2 cellular contexts compared by ENCODE assay signal in the genomic region with DNA sequence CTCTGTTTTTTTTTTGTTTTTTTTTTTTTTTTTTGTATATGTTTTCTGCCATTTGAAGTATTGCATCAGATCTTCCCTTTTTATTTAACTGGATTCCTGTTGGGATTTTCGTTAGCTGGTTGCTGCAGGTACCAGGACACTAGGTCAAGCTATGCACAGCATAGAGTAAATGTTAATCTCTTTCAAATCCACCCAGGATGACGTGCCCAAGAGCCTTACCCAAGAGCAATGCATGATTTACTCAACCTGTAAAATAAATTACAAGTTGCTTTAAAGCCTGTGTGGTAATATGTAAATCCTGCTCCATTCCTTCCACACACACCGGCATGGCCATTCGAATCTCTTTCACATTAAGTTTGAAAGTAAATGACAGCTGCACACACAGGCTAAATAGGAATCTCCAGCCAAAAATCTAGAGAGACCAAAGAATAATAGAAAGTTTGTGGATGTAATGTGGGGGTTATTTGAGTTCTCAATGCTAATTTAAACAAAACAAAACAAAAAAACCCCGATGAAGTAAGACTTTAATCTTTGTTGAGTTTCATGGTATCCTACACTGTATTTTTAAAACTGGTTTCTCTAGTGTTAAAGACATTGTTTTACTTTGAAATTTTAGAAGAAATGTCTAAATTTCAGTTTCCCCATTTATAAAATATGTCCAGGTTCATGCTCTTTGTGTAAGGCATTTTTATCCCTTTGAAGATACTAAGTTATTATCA.
A peak's percentile ranks its signal among the peaks of the same experiment; 100 is the strongest.
TF ChIP-seq lines count a peak whose summit lies in the region.

No MANE protein-coding gene starts in this region.

TF ChIP-seq in IMR-90, 13 proteins besides CTCF, POLR2A, EP300 and RAD21:
- no peak for TF ChIP-seq CHD1 (IDR thresholded peaks at IDR 0.05; ENCODE audit: low read depth, low read length)
- TF ChIP-seq BHLHE40 (IDR thresholded peaks at IDR 0.05; ENCODE audit: low read depth, low read length) = no peak
- TF ChIP-seq, protein P1, sequence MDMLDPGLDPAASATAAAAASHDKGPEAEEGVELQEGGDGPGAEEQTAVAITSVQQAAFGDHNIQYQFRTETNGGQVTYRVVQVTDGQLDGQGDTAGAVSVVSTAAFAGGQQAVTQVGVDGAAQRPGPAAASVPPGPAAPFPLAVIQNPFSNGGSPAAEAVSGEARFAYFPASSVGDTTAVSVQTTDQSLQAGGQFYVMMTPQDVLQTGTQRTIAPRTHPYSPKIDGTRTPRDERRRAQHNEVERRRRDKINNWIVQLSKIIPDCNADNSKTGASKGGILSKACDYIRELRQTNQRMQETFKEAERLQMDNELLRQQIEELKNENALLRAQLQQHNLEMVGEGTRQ (IDR thresholded peaks at IDR 0.05; ENCODE audit: low read depth, low read length) = no peak
- TF ChIP-seq CEBPB (IDR thresholded peaks at IDR 0.05; ENCODE audit: low read depth, low read length) = 0 out of 2 replicates have a peak, but pooled peaks have one; percentile 1
- TF ChIP-seq, protein P2, sequence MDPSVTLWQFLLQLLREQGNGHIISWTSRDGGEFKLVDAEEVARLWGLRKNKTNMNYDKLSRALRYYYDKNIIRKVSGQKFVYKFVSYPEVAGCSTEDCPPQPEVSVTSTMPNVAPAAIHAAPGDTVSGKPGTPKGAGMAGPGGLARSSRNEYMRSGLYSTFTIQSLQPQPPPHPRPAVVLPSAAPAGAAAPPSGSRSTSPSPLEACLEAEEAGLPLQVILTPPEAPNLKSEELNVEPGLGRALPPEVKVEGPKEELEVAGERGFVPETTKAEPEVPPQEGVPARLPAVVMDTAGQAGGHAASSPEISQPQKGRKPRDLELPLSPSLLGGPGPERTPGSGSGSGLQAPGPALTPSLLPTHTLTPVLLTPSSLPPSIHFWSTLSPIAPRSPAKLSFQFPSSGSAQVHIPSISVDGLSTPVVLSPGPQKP (IDR thresholded peaks at IDR 0.05; ENCODE audit: borderline replicate concordance, low read depth, low read length) = no peak

TF ChIP-seq in WTC11, 78 proteins besides CTCF, POLR2A, EP300 and RAD21:
- TF ChIP-seq, protein P3, sequence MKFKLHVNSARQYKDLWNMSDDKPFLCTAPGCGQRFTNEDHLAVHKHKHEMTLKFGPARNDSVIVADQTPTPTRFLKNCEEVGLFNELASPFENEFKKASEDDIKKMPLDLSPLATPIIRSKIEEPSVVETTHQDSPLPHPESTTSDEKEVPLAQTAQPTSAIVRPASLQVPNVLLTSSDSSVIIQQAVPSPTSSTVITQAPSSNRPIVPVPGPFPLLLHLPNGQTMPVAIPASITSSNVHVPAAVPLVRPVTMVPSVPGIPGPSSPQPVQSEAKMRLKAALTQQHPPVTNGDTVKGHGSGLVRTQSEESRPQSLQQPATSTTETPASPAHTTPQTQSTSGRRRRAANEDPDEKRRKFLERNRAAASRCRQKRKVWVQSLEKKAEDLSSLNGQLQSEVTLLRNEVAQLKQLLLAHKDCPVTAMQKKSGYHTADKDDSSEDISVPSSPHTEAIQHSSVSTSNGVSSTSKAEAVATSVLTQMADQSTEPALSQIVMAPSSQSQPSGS (CRISPR knock-in tag; IDR thresholded peaks at IDR 0.05; ENCODE audit: borderline replicate concordance, low read depth) = no peak
- TF ChIP-seq OVOL2 (CRISPR knock-in tag; IDR thresholded peaks at IDR 0.05; ENCODE audit: borderline replicate concordance) (no peak), FOXP1 (CRISPR knock-in tag; IDR thresholded peaks at IDR 0.05; ENCODE audit: borderline replicate concordance) (no peak), ELF4 (CRISPR knock-in tag; IDR thresholded peaks at IDR 0.05; ENCODE audit: low read depth) (no peak), FOXP4 (CRISPR knock-in tag; IDR thresholded peaks at IDR 0.05) (no peak), IRF1 (CRISPR knock-in tag; IDR thresholded peaks at IDR 0.05) (no peak), ZNF138 (CRISPR knock-in tag; conservative IDR thresholded peaks at IDR 0.05) (no peak), NFATC4 (CRISPR knock-in tag; IDR thresholded peaks at IDR 0.05) (no peak), PRRX2 (CRISPR knock-in tag; IDR thresholded peaks at IDR 0.05) (no peak), TEAD4 (CRISPR knock-in tag; IDR thresholded peaks at IDR 0.05) (no peak), ZNF425 (CRISPR knock-in tag; conservative IDR thresholded peaks at IDR 0.05) (no peak)
- TF ChIP-seq, protein P4, sequence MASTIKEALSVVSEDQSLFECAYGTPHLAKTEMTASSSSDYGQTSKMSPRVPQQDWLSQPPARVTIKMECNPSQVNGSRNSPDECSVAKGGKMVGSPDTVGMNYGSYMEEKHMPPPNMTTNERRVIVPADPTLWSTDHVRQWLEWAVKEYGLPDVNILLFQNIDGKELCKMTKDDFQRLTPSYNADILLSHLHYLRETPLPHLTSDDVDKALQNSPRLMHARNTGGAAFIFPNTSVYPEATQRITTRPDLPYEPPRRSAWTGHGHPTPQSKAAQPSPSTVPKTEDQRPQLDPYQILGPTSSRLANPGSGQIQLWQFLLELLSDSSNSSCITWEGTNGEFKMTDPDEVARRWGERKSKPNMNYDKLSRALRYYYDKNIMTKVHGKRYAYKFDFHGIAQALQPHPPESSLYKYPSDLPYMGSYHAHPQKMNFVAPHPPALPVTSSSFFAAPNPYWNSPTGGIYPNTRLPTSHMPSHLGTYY (CRISPR knock-in tag; IDR thresholded peaks at IDR 0.05) = no peak
